ENCODE assay signal across 1 cellular context in genomic region chr9:24391095-24391494, GRCh38.
TF ChIP-seq lines count a peak whose summit lies in the region.

No MANE protein-coding gene starts in this region.

TF ChIP-seq in H1, 55 proteins besides CTCF, POLR2A, EP300 and RAD21 (continued from another document):
- no peak for TF ChIP-seq CBX8 (IDR thresholded peaks at IDR 0.05; ENCODE audit: borderline replicate concordance, low read depth, low read length)
- TF ChIP-seq TAF1 (IDR thresholded peaks at IDR 0.05; ENCODE audit: low read depth, low read length): no peak
- TF ChIP-seq NRF1 (IDR thresholded peaks at IDR 0.05; ENCODE audit: low read depth, low read length): no peak
- no peak for TF ChIP-seq SP2 (IDR thresholded peaks at IDR 0.05; ENCODE audit: low read length)
- no peak for TF ChIP-seq RBBP5 (IDR thresholded peaks at IDR 0.05; ENCODE audit: borderline replicate concordance, low read depth, low read length)
- no peak for TF ChIP-seq BACH1 (IDR thresholded peaks at IDR 0.05; ENCODE audit: low read length)
- TF ChIP-seq CBX5 (IDR thresholded peaks at IDR 0.05; ENCODE audit: low read depth, low read length): no peak
TF ChIP-seq in H1: peak in this region for 0.
